In genomic region chr6:72826033-72826432, GRCh38 we compare ENCODE assay signal across 17 cellular contexts.
DNase-seq lines count a peak whose midpoint lies in the region; ATAC-seq and TF ChIP-seq lines count a peak whose summit lies in the region.
"Had no signal": no experiment of that assay in that cellular context is flagged by ENCODE, and none has a peak within 500 bp of the region (broad histone marks: within the 10 kb centered on the region; RNA-seq: fewer than 3 reads in every experiment).

No MANE protein-coding gene starts in this region.

- TF ChIP-seq POLR2A in spleen (IDR thresholded peaks at IDR 0.05) = no peak

- in situ Hi-C loops in GM23248 (cut with MboI) = no loop called here

- H3K4me1 ChIP-seq in ACC112 (ENCODE audit: control insufficient read depth, insufficient read depth, low read length, unreplicated experiment) = peaks cover 36% of the 10 kb centered on the region
- peaks cover 34% of the 10 kb centered on the region for H3K4me1 ChIP-seq in GM23248 (ENCODE audit: insufficient read depth)
- H3K4me1 ChIP-seq in spleen = no peaks in the 10 kb centered on the region

- DNase-seq in GM23248 (peak; percentile 77), iris pigment epithelial cell (ENCODE audit: low read depth) (peak; percentile 28), spleen (no peak), NCI-H2107 (lab: John Stamatoyannopoulos, UW) (no peak), GM19240 (ENCODE audit: insufficient read length, low spot score) (no peak)
- DNase-seq in activated T-helper 2 cell treated with anti-CD3 and anti-CD28 coated beads, Interferon-gamma antibody, Interleukin-2, Interleukin-4, amounts not matched to agents 10 μg/mL and 5 μg/mL and 100 μg/mL, durations not matched to agents 14 hours and 24 hours and 36 hours (ENCODE audit: low spot score) = no peak
- DNase-seq: activated CD4-positive, alpha-beta T cell treated with anti-CD3 and anti-CD28 coated beads for 48 hours; effector CD8-positive, alpha-beta T cell; mucosa of descending colon; NCI-H1930; NCI-H526 treated with DMSO at 0.1 percent for 48 hours; ovary; stimulated activated CD4-positive, alpha-beta T cell treated with anti-CD3 and anti-CD28 coated beads, Interleukin-15, amount 100 ng/mL, for 24 hours had no signal

- no peak for TF ChIP-seq CTCF in spleen (IDR thresholded peaks at IDR 0.05 in 8 of 11, conservative IDR thresholded peaks at IDR 0.05 in 3 of 11)

- H2AFZ ChIP-seq in ACC112 (ENCODE audit: low read length, unreplicated experiment) (no peak overlapping the region), GM23248 (no peak overlapping the region)

- peak overlapping the region; percentile 90 for H3K27ac ChIP-seq in ACC112 (ENCODE audit: low read depth, low read length)
- peak overlapping the region; percentile 43 for H3K27ac ChIP-seq in GM23248
- no peak overlapping the region for H3K27ac ChIP-seq in spleen
- H3K27ac ChIP-seq: BLaER1, ovary, thoracic aorta had no signal

- 6% methylated on average over 1 of the region's 1 CpG for WGBS in GM23248 (ENCODE audit: low coverage in 1 of 2, low lambda C conversion rate in 2 of 2, missing lambda C conversion rate in 2 of 2), 2 experiments
- 59 to 91% (median 75%) methylated on average over 1 of the region's 1 CpG for WGBS in spleen, 5 donors

- H3K27ac Mint-ChIP-seq in activated T-helper 2 cell treated with anti-CD3 and anti-CD28 coated beads, Interferon-gamma antibody, Interleukin-2, Interleukin-4, amounts not matched to agents 10 μg/mL and 5 μg/mL and 100 μg/mL, durations not matched to agents 14 hours and 24 hours and 36 hours = peak overlapping the region; percentile 43

- H3K79me2 ChIP-seq in ACC112 (ENCODE audit: control insufficient read depth, insufficient read depth, low read length, unreplicated experiment) (no peaks in the 10 kb centered on the region), GM23248 (ENCODE audit: insufficient read depth) (0 out of 2 replicates have a peak, but pooled peaks cover 12% of the 10 kb centered on the region)

- no peak overlapping the region for H3K9ac ChIP-seq in GM23248
- H3K9ac ChIP-seq: BLaER1 had no signal

- H4K20me1 ChIP-seq in GM23248 (ENCODE audit: insufficient read depth) = no peaks in the 10 kb centered on the region

- H3F3A ChIP-seq in GM23248 (ENCODE audit: insufficient read depth) = peaks cover 36% of the 10 kb centered on the region

- no peak overlapping the region for H3K4me3 Mint-ChIP-seq in activated T-helper 2 cell treated with anti-CD3 and anti-CD28 coated beads, Interferon-gamma antibody, Interleukin-2, Interleukin-4, amounts not matched to agents 10 μg/mL and 5 μg/mL and 100 μg/mL, durations not matched to agents 14 hours and 24 hours and 36 hours (ENCODE audit: low read depth)

- H3K27me3 ChIP-seq in ACC112 (ENCODE audit: insufficient read depth, low read length) = no peaks in the 10 kb centered on the region
- H3K27me3 ChIP-seq in GM23248 (replicated peaks; ENCODE audit: insufficient read depth) = no peaks in the 10 kb centered on the region
- H3K27me3 ChIP-seq in spleen (replicated peaks in 1 of 7) = no peaks in the 10 kb centered on the region
- H3K27me3 ChIP-seq: BLaER1, ovary had no signal

- H3K9me3 Mint-ChIP-seq in activated T-helper 2 cell treated with anti-CD3 and anti-CD28 coated beads, Interferon-gamma antibody, Interleukin-2, Interleukin-4, amounts not matched to agents 10 μg/mL and 5 μg/mL and 100 μg/mL, durations not matched to agents 14 hours and 24 hours and 36 hours = peaks cover 10% of the 10 kb centered on the region

- H3K36me3 Mint-ChIP-seq in activated T-helper 2 cell treated with anti-CD3 and anti-CD28 coated beads, Interferon-gamma antibody, Interleukin-2, Interleukin-4, amounts not matched to agents 10 μg/mL and 5 μg/mL and 100 μg/mL, durations not matched to agents 14 hours and 24 hours and 36 hours (ENCODE audit: low read depth) = peaks cover 5% of the 10 kb centered on the region

- no peak overlapping the region for H3K4me3 ChIP-seq in ACC112 (ENCODE audit: low read depth, low read length)
- H3K4me3 ChIP-seq in GM23248 = 0 out of 2 replicates have a peak overlapping the region, but pooled peaks have one; percentile 3
- H3K4me3 ChIP-seq in spleen = no peak overlapping the region
- H3K4me3 ChIP-seq: BLaER1, mucosa of descending colon, ovary, thoracic aorta had no signal

- H3K36me3 ChIP-seq in ACC112 (ENCODE audit: insufficient read depth, low read length) = no peaks in the 10 kb centered on the region
- no peaks in the 10 kb centered on the region for H3K36me3 ChIP-seq in GM23248 (ENCODE audit: low read depth)
- H3K36me3 ChIP-seq in spleen = no peaks in the 10 kb centered on the region
- H3K36me3 ChIP-seq: ovary, thoracic aorta had no signal

- H3K9me3 ChIP-seq in GM23248 (ENCODE audit: low read depth) = no peaks in the 10 kb centered on the region
- peaks cover 0 to 6% (median 2%) of the 10 kb centered on the region in 8 donors for H3K9me3 ChIP-seq in spleen
- H3K9me3 ChIP-seq: mucosa of descending colon, ovary, thoracic aorta had no signal

- no peaks in the 10 kb centered on the region for H3K27me3 Mint-ChIP-seq in activated T-helper 2 cell treated with anti-CD3 and anti-CD28 coated beads, Interferon-gamma antibody, Interleukin-2, Interleukin-4, amounts not matched to agents 10 μg/mL and 5 μg/mL and 100 μg/mL, durations not matched to agents 14 hours and 24 hours and 36 hours (ENCODE audit: low read depth)

- no peak for ATAC-seq in HG02884 (IDR thresholded peaks at IDR 0.05; ENCODE audit: unreplicated experiment)
- ATAC-seq: mucosa of descending colon had no signal

- H3K4me2 ChIP-seq in GM23248 (ENCODE audit: unreplicated experiment) = peak overlapping the region; percentile 64
- H3K4me2 ChIP-seq: BLaER1 had no signal

- intact Hi-C loops in activated T-helper 2 cell treated with anti-CD3 and anti-CD28 coated beads, Interferon-gamma antibody, Interleukin-2, Interleukin-4, amounts not matched to agents 10 μg/mL and 5 μg/mL and 100 μg/mL, durations not matched to agents 14 hours and 24 hours and 36 hours (cut with micrococcal nuclease) = loop anchor here (1.0 to 5.0 kb wide), 4 partner anchors 87 to 206 kb away; no protein-coding TSS in a partner anchor
- intact Hi-C loops in spleen (cut with DNase I; ENCODE audit: low total_unique reads) = no loop called here

- no peaks in the 10 kb centered on the region for H3K9me2 ChIP-seq in GM23248 (ENCODE audit: insufficient read depth)

- peaks cover 33% of the 10 kb centered on the region for H3K4me1 Mint-ChIP-seq in activated T-helper 2 cell treated with anti-CD3 and anti-CD28 coated beads, Interferon-gamma antibody, Interleukin-2, Interleukin-4, amounts not matched to agents 10 μg/mL and 5 μg/mL and 100 μg/mL, durations not matched to agents 14 hours and 24 hours and 36 hours (ENCODE audit: low read depth)

Comparison
In these comparisons a context has a peak if more than half of its experiments do, and no peak if none do; other contexts are left out.
1. H3K27ac ChIP-seq: peak in ACC112 (single experiment) and GM23248 (single experiment); none in spleen (0 of 8).
2. DNase-seq: peak in GM23248 (single experiment) and iris pigment epithelial cell (single experiment); none in activated T-helper 2 cell treated with anti-CD3 and anti-CD28 coated beads, Interferon-gamma antibody, Interleukin-2, Interleukin-4, amounts not matched to agents 10 μg/mL and 5 μg/mL and 100 μg/mL, durations not matched to agents 14 hours and 24 hours and 36 hours (single experiment), spleen (single experiment), NCI-H2107 (single experiment) and GM19240 (single experiment).